In genomic region chr10:1049425-1049958, GRCh38 we compare ENCODE assay signal across 8 cellular contexts. TPM values are rescaled to one million over a fixed set of nuclear protein-coding genes. Genes with fewer than 3 reads are reported as not detected.
DNase-seq lines count a peak whose midpoint lies in the region; ATAC-seq and TF ChIP-seq lines count a peak whose summit lies in the region.

No MANE protein-coding gene starts in this region.

- H3K36me3 Mint-ChIP-seq in effector memory CD8-positive, alpha-beta T cell (ENCODE audit: insufficient read depth) = peaks cover 66% of the 10 kb centered on the region

- no peak overlapping the region for H2BK12ac ChIP-seq in neuronal stem cell (ENCODE audit: low read length)

- no peaks in the 10 kb centered on the region for H3K9me3 Mint-ChIP-seq in effector memory CD8-positive, alpha-beta T cell

- H3K4me1 ChIP-seq in DND-41 (ENCODE audit: insufficient read depth, low read length) (peaks cover 70% of the 10 kb centered on the region), neuronal stem cell (ENCODE audit: control insufficient read depth in 2 of 2, insufficient read depth in 1 of 2, low read depth in 1 of 2, low read length in 2 of 2) (peaks cover 10 to 20% of the 10 kb centered on the region in 2 donors)

- peak overlapping the region; percentile 32 for H2AK5ac ChIP-seq in neuronal stem cell (ENCODE audit: low read depth, low read length)

- no peak overlapping the region for H4K91ac ChIP-seq in neuronal stem cell (ENCODE audit: low read depth, low read length, poor library complexity)

- H3K9ac ChIP-seq in DND-41 (ENCODE audit: low read depth, low read length) (peak overlapping the region; percentile 79), neuronal stem cell (ENCODE audit: low read depth, low read length, poor library complexity) (peak overlapping the region; percentile 63)

- H3K27me3 ChIP-seq in DND-41 (ENCODE audit: insufficient read depth, low read length, poor library complexity) (no peaks in the 10 kb centered on the region), neuronal stem cell (ENCODE audit: control insufficient read depth in 3 of 3, insufficient read depth in 3 of 3, low read depth in 1 of 3, low read length in 3 of 3) (no peaks in the 10 kb centered on the region)

- no CpG with 5 or more reads among the region's 34 CpGs for WGBS in neuronal stem cell (ENCODE audit: extremely low coverage in 2 of 2, insufficient read length in 2 of 2, insufficient replicate concordance in 1 of 2), 2 donors

- no peaks in the 10 kb centered on the region for H3K9me3 ChIP-seq in DND-41 (ENCODE audit: insufficient read depth, low read length, severe bottlenecking)
- H3K9me3 ChIP-seq in neuronal stem cell (replicated peaks in 1 of 2; ENCODE audit: control insufficient read depth in 2 of 2, insufficient read depth in 1 of 2, low read depth in 1 of 2, low read length in 2 of 2) = peaks cover 1 to 4% of the 10 kb centered on the region in 2 donors

- DNase-seq in DND-41 (no peak), NCI-H226 (peak; percentile 20), neuronal stem cell (ENCODE audit: low spot score) (no peak), cerebellar cortex (ENCODE audit: low spot score) (no peak), EL (no peak)
- DNase-seq in effector memory CD8-positive, alpha-beta T cell = no peak
- no peak for DNase-seq in stimulated activated CD4-positive, alpha-beta T cell treated with anti-CD3 and anti-CD28 coated beads, Interleukin-4, amount 100 ng/mL, for 24 hours

- H3K4ac ChIP-seq in neuronal stem cell (ENCODE audit: low read length) = no peak overlapping the region

- H3K4me2 ChIP-seq in DND-41 (ENCODE audit: insufficient read depth, low read length) (peak overlapping the region; percentile 95), neuronal stem cell (ENCODE audit: insufficient read depth, low read length, poor library complexity, severe bottlenecking) (peak overlapping the region; percentile 52)

- peak overlapping the region; percentile 93 to 94 for H3K4me3 Mint-ChIP-seq in effector memory CD8-positive, alpha-beta T cell

- TF ChIP-seq CTCF in DND-41 (IDR thresholded peaks at IDR 0.05; ENCODE audit: borderline replicate concordance, extremely low read depth, low read length, poor library complexity, severe bottlenecking) = no peak

- peaks cover 40 to 50% of the 10 kb centered on the region in 2 donors for H3K4me1 Mint-ChIP-seq in effector memory CD8-positive, alpha-beta T cell (ENCODE audit: low read depth in 2 of 2)

- ATAC-seq in DND-41 (ENCODE audit: insufficient read depth, low read depth) = peak; percentile 1; the same call in 1 of the 3 replicates
- ATAC-seq in effector memory CD8-positive, alpha-beta T cell (replicated peaks) = no peak
- no peak for ATAC-seq in GM19455 (IDR thresholded peaks at IDR 0.05; ENCODE audit: unreplicated experiment)

- no peak overlapping the region for H4K8ac ChIP-seq in neuronal stem cell (ENCODE audit: low read depth, low read length)

- no peak overlapping the region for H3K14ac ChIP-seq in neuronal stem cell (ENCODE audit: low read length)

- H3K27ac ChIP-seq in DND-41 (ENCODE audit: low read length) = peak overlapping the region; percentile 76
- peak overlapping the region; percentile 100 for H3K27ac ChIP-seq in neuronal stem cell (replicated peaks; ENCODE audit: low read length)

- H4K20me1 ChIP-seq in DND-41 (ENCODE audit: insufficient read depth, low read length) = peaks cover 48% of the 10 kb centered on the region

- H3K4me3 ChIP-seq in DND-41 (ENCODE audit: low read depth in 1 of 2, low read length in 2 of 2) (peak overlapping the region; percentile 80 to 83), neuronal stem cell (ENCODE audit: low read length in 2 of 2) (peak overlapping the region; percentile 83 to 100)

- H2BK120ac ChIP-seq in neuronal stem cell (ENCODE audit: low read depth, low read length) = no peak overlapping the region

- peaks cover 82% of the 10 kb centered on the region for H3K79me2 ChIP-seq in DND-41 (ENCODE audit: insufficient read depth, low read length)

- H2AFZ ChIP-seq in DND-41 (ENCODE audit: low read depth, low read length) = peak overlapping the region; percentile 67
- H2AFZ ChIP-seq in neuronal stem cell (ENCODE audit: low read length) = peak overlapping the region; percentile 61

- H2BK15ac ChIP-seq in neuronal stem cell (ENCODE audit: low read length) = no peak overlapping the region

- H3K18ac ChIP-seq in neuronal stem cell (ENCODE audit: low read length) = peak overlapping the region; percentile 81

- H3K79me1 ChIP-seq in neuronal stem cell (ENCODE audit: low read depth, low read length) = peaks cover 1% of the 10 kb centered on the region

- peak overlapping the region; percentile 97 for H3K23ac ChIP-seq in neuronal stem cell (ENCODE audit: low read depth, low read length, poor library complexity)

- H3K36me3 ChIP-seq in DND-41 (ENCODE audit: insufficient read depth, low read length) (peaks cover 68% of the 10 kb centered on the region), neuronal stem cell (replicated peaks in 1 of 2; ENCODE audit: control insufficient read depth in 2 of 2, insufficient read depth in 2 of 2, low read length in 2 of 2) (peaks cover 8 to 72% of the 10 kb centered on the region in 2 donors)

- H3K27ac Mint-ChIP-seq in effector memory CD8-positive, alpha-beta T cell = peak overlapping the region; percentile 99

- no peaks in the 10 kb centered on the region for H3K27me3 Mint-ChIP-seq in effector memory CD8-positive, alpha-beta T cell

- peak overlapping the region; percentile 97 for H2BK5ac ChIP-seq in neuronal stem cell (ENCODE audit: low read length)

RNA-seq across cellular contexts. Expression of gene IDI1, which starts 0.6 kb away (rescaled TPM):
- polyA plus RNA-seq in neuronal stem cell (2013, experiment 1 of 2) = 161 TPM
- polyA plus RNA-seq in neuronal stem cell (2013, experiment 2 of 2) = 163 TPM

RNA-seq across cellular contexts. Expression of gene WDR37, which starts 6.7 kb away (rescaled TPM):
- 7.2 TPM for polyA plus RNA-seq in neuronal stem cell (2013, experiment 1 of 2)
- 7.3 TPM for polyA plus RNA-seq in neuronal stem cell (2013, experiment 2 of 2)

RNA-seq across cellular contexts. Expression of gene IDI2, which starts 23.8 kb away (rescaled TPM):
- polyA plus RNA-seq in neuronal stem cell (2013, experiment 1 of 2) = 0.03 TPM
- polyA plus RNA-seq in neuronal stem cell (2013, experiment 2 of 2) = not detected
